ENCODE assay signal across 32 cellular contexts in genomic region chr1:11142618-11143391, GRCh38. TPM values are rescaled to one million over a fixed set of nuclear protein-coding genes. Genes with fewer than 3 reads are reported as not detected.
DNase-seq lines count a peak whose midpoint lies in the region; ATAC-seq and TF ChIP-seq lines count a peak whose summit lies in the region.
"Had no signal": no experiment of that assay in that cellular context is flagged by ENCODE, and none has a peak within 500 bp of the region (broad histone marks: within the 10 kb centered on the region; RNA-seq: fewer than 3 reads in every experiment).

No MANE protein-coding gene starts in this region.

- peak overlapping the region; percentile 84 for H3K27ac Mint-ChIP-seq in activated T-cell treated with anti-CD3 and anti-CD28 coated beads, Interleukin-2, amount 50 U/mL, for 24 hours
- H3K27ac Mint-ChIP-seq in activated T-helper 1 cell treated with anti-CD3 and anti-CD28 coated beads, Interleukin-12 subunit alpha, Interleukin-12 subunit beta, Interleukin-2, Interleukin-4 antibody, amounts not matched to agents 30 ng/mL and 10 ng/mL and 1 ng/mL, durations not matched to agents 14 hours and 24 hours and 36 hours = peak overlapping the region; percentile 59
- peak overlapping the region; percentile 89 for H3K27ac Mint-ChIP-seq in stimulated activated effector memory CD8-positive, alpha-beta T cell treated with anti-CD3 and anti-CD28 coated beads, Interleukin-12 subunit alpha, Interleukin-12 subunit beta, amount 100 ng/mL, for 72 hours
- H3K27ac Mint-ChIP-seq: dendritic cell treated with granulocyte-macrophage colony-stimulating factor and Interleukin-4, amounts not matched to agents 40 ng/mL and 50 ng/mL, for 4 days; endodermal cell; stimulated activated memory B cell treated with anti-CD40 and anti-IgM and Interleukin-4, amounts not matched to agents 10 μg/mL and 1 μg/mL and 100 μg/mL, for 72 hours; T-helper 17 cell had no signal

- no peaks in the 10 kb centered on the region for H3K9me3 ChIP-seq in breast epithelium
- H3K9me3 ChIP-seq: thyroid gland had no signal

- no peak overlapping the region for H3K4me3 Mint-ChIP-seq in activated T-cell treated with anti-CD3 and anti-CD28 coated beads, Interleukin-2, amount 50 U/mL, for 24 hours
- no peak overlapping the region for H3K4me3 Mint-ChIP-seq in activated T-cell treated with anti-CD3 and anti-CD28 coated beads, Interleukin-2, amount 50 U/mL, for 4 hours
- H3K4me3 Mint-ChIP-seq in activated T-helper 1 cell treated with anti-CD3 and anti-CD28 coated beads, Interleukin-12 subunit alpha, Interleukin-12 subunit beta, Interleukin-2, Interleukin-4 antibody, amounts not matched to agents 30 ng/mL and 10 ng/mL and 1 ng/mL, durations not matched to agents 14 hours and 24 hours and 36 hours = no peak overlapping the region
- no peak overlapping the region for H3K4me3 Mint-ChIP-seq in stimulated activated effector memory CD8-positive, alpha-beta T cell treated with anti-CD3 and anti-CD28 coated beads, Interleukin-12 subunit alpha, Interleukin-12 subunit beta, amount 100 ng/mL, for 72 hours
- H3K4me3 Mint-ChIP-seq: activated naive CD4-positive, alpha-beta T cell treated with anti-CD3 and anti-CD28 coated beads, Interleukin-2, amount 10 ng/mL, durations not matched to agents 7 days and 5 days; central memory CD8-positive, alpha-beta T cell; dendritic cell treated with granulocyte-macrophage colony-stimulating factor and Interleukin-4, amounts not matched to agents 40 ng/mL and 50 ng/mL, for 4 days; endodermal cell; naive thymus-derived CD8-positive, alpha-beta T cell; stimulated activated memory B cell treated with anti-CD40 and anti-IgM and Interleukin-4, amounts not matched to agents 10 μg/mL and 1 μg/mL and 100 μg/mL, for 72 hours; T-helper 17 cell had no signal

- H3K4me1 ChIP-seq in breast epithelium = peaks cover 0 to 7% of the 10 kb centered on the region in 2 donors
- H3K4me1 ChIP-seq: thyroid gland had no signal

- H3K36me3 ChIP-seq in breast epithelium = no peaks in the 10 kb centered on the region

- H3K36me3 Mint-ChIP-seq in activated T-cell treated with anti-CD3 and anti-CD28 coated beads, Interleukin-2, amount 50 U/mL, for 24 hours (ENCODE audit: low read depth) = peaks cover 89% of the 10 kb centered on the region
- H3K36me3 Mint-ChIP-seq in activated T-cell treated with anti-CD3 and anti-CD28 coated beads, Interleukin-2, amount 50 U/mL, for 4 hours (ENCODE audit: insufficient read depth) = peaks cover 34% of the 10 kb centered on the region
- peaks cover 33% of the 10 kb centered on the region for H3K36me3 Mint-ChIP-seq in activated T-helper 1 cell treated with anti-CD3 and anti-CD28 coated beads, Interleukin-12 subunit alpha, Interleukin-12 subunit beta, Interleukin-2, Interleukin-4 antibody, amounts not matched to agents 30 ng/mL and 10 ng/mL and 1 ng/mL, durations not matched to agents 14 hours and 24 hours and 36 hours (ENCODE audit: low read depth)
- peaks cover 67% of the 10 kb centered on the region for H3K36me3 Mint-ChIP-seq in stimulated activated effector memory CD8-positive, alpha-beta T cell treated with anti-CD3 and anti-CD28 coated beads, Interleukin-12 subunit alpha, Interleukin-12 subunit beta, amount 100 ng/mL, for 72 hours

- no peak overlapping the region for H3K4me3 ChIP-seq in breast epithelium
- H3K4me3 ChIP-seq: PC-9, thyroid gland had no signal

- H3K4me1 Mint-ChIP-seq in activated T-cell treated with anti-CD3 and anti-CD28 coated beads, Interleukin-2, amount 50 U/mL, for 24 hours (ENCODE audit: low read depth) = peaks cover 24% of the 10 kb centered on the region
- H3K4me1 Mint-ChIP-seq in activated T-cell treated with anti-CD3 and anti-CD28 coated beads, Interleukin-2, amount 50 U/mL, for 4 hours (ENCODE audit: low read depth) = peaks cover 5% of the 10 kb centered on the region
- peaks cover 23% of the 10 kb centered on the region for H3K4me1 Mint-ChIP-seq in activated T-helper 1 cell treated with anti-CD3 and anti-CD28 coated beads, Interleukin-12 subunit alpha, Interleukin-12 subunit beta, Interleukin-2, Interleukin-4 antibody, amounts not matched to agents 30 ng/mL and 10 ng/mL and 1 ng/mL, durations not matched to agents 14 hours and 24 hours and 36 hours (ENCODE audit: low read depth)
- peaks cover 7% of the 10 kb centered on the region for H3K4me1 Mint-ChIP-seq in stimulated activated effector memory CD8-positive, alpha-beta T cell treated with anti-CD3 and anti-CD28 coated beads, Interleukin-12 subunit alpha, Interleukin-12 subunit beta, amount 100 ng/mL, for 72 hours
- H3K4me1 Mint-ChIP-seq: activated naive CD4-positive, alpha-beta T cell treated with anti-CD3 and anti-CD28 coated beads, Interleukin-2, amount 10 ng/mL, durations not matched to agents 7 days and 5 days; central memory CD8-positive, alpha-beta T cell; endodermal cell; naive thymus-derived CD8-positive, alpha-beta T cell; stimulated activated memory B cell treated with anti-CD40 and anti-IgM and Interleukin-4, amounts not matched to agents 10 μg/mL and 1 μg/mL and 100 μg/mL, for 72 hours; T-helper 17 cell had no signal

- TF ChIP-seq POLR2A in breast epithelium (IDR thresholded peaks at IDR 0.05) = no peak

- no peaks in the 10 kb centered on the region for H3K27me3 ChIP-seq in breast epithelium
- H3K27me3 ChIP-seq: thyroid gland had no signal

- no peak for ATAC-seq in activated T-cell treated with anti-CD3 and anti-CD28 coated beads, Interleukin-2, amount 50 U/mL, for 4 hours
- ATAC-seq in stimulated activated effector memory CD8-positive, alpha-beta T cell treated with anti-CD3 and anti-CD28 coated beads, Interleukin-12 subunit alpha, Interleukin-12 subunit beta, amount 100 ng/mL, for 72 hours = no peak
- no peak for ATAC-seq in GM18907 (IDR thresholded peaks at IDR 0.05; ENCODE audit: unreplicated experiment)
- ATAC-seq: HCT116; naive thymus-derived CD8-positive, alpha-beta T cell; stimulated activated memory B cell treated with anti-CD40 and anti-IgM and Interleukin-4, amounts not matched to agents 10 μg/mL and 1 μg/mL and 100 μg/mL, for 72 hours; T-helper 17 cell had no signal

- no peak for DNase-seq in activated T-cell treated with anti-CD3 and anti-CD28 coated beads, Interleukin-2, amount 50 U/mL, for 24 hours
- no peak for DNase-seq in activated T-cell treated with anti-CD3 and anti-CD28 coated beads, Interleukin-2, amount 50 U/mL, for 4 hours
- no peak for DNase-seq in activated T-helper 1 cell treated with anti-CD3 and anti-CD28 coated beads, Interleukin-12 subunit alpha, Interleukin-12 subunit beta, Interleukin-2, Interleukin-4 antibody, amounts not matched to agents 30 ng/mL and 10 ng/mL and 1 ng/mL, durations not matched to agents 14 hours and 24 hours and 36 hours (ENCODE audit: low spot score)
- DNase-seq in breast epithelium (ENCODE audit: low spot score in 2 of 2) (no peak), NCI-H524 (lab: John Stamatoyannopoulos, UW) (no peak)
- no peak for DNase-seq in stimulated activated effector memory CD8-positive, alpha-beta T cell treated with anti-CD3 and anti-CD28 coated beads, Interleukin-12 subunit alpha, Interleukin-12 subunit beta, amount 100 ng/mL, for 72 hours (ENCODE audit: low spot score in 2 of 2)
- no peak for DNase-seq in stimulated activated CD4-positive, alpha-beta T cell treated with anti-CD3 and anti-CD28 coated beads, Interleukin-2, amount 100 ng/mL, for 48 hours
- DNase-seq: activated CD4-positive, alpha-beta T cell treated with anti-CD3 and anti-CD28 coated beads for 1 hour; activated naive CD4-positive, alpha-beta T cell treated with anti-CD3 and anti-CD28 coated beads, Interleukin-2, amount 10 ng/mL, durations not matched to agents 7 days and 5 days; activated T-cell treated with anti-CD3 and anti-CD28 coated beads, Interleukin-2, amount 50 U/mL, for 1 hour; DND-41; endodermal cell; GF-D8; head of caudate nucleus; islet precursor cell; Kasumi-1; naive thymus-derived CD8-positive, alpha-beta T cell; NCI-H1417 treated with DMSO at 0.1 percent for 48 hours; NCI-H2081; NCI-H226; NCI-H69; PC-9; SHP77; stimulated activated CD4-positive, alpha-beta T cell treated with anti-CD3 and anti-CD28 coated beads, Interleukin-15, amount 100 ng/mL, for 24 hours; T-helper 17 cell; thyroid gland had no signal

- no peak for TF ChIP-seq CTCF in breast epithelium (IDR thresholded peaks at IDR 0.05)

- H3K27me3 Mint-ChIP-seq in activated T-cell treated with anti-CD3 and anti-CD28 coated beads, Interleukin-2, amount 50 U/mL, for 24 hours = no peaks in the 10 kb centered on the region
- H3K27me3 Mint-ChIP-seq in activated T-cell treated with anti-CD3 and anti-CD28 coated beads, Interleukin-2, amount 50 U/mL, for 4 hours (ENCODE audit: low read depth) = no peaks in the 10 kb centered on the region
- H3K27me3 Mint-ChIP-seq in activated T-helper 1 cell treated with anti-CD3 and anti-CD28 coated beads, Interleukin-12 subunit alpha, Interleukin-12 subunit beta, Interleukin-2, Interleukin-4 antibody, amounts not matched to agents 30 ng/mL and 10 ng/mL and 1 ng/mL, durations not matched to agents 14 hours and 24 hours and 36 hours (ENCODE audit: insufficient read depth) = no peaks in the 10 kb centered on the region
- H3K27me3 Mint-ChIP-seq: activated naive CD4-positive, alpha-beta T cell treated with anti-CD3 and anti-CD28 coated beads, Interleukin-2, amount 10 ng/mL, durations not matched to agents 7 days and 5 days; central memory CD8-positive, alpha-beta T cell; dendritic cell treated with granulocyte-macrophage colony-stimulating factor and Interleukin-4, amounts not matched to agents 40 ng/mL and 50 ng/mL, for 4 days; naive thymus-derived CD8-positive, alpha-beta T cell; stimulated activated memory B cell treated with anti-CD40 and anti-IgM and Interleukin-4, amounts not matched to agents 10 μg/mL and 1 μg/mL and 100 μg/mL, for 72 hours; T-helper 17 cell had no signal

- intact Hi-C loops in activated T-helper 1 cell treated with anti-CD3 and anti-CD28 coated beads, Interleukin-12 subunit alpha, Interleukin-12 subunit beta, Interleukin-2, Interleukin-4 antibody, amounts not matched to agents 30 ng/mL and 10 ng/mL and 1 ng/mL, durations not matched to agents 14 hours and 24 hours and 36 hours (cut with micrococcal nuclease) = no loop called here
- intact Hi-C loops in breast epithelium (cut with DNase I; ENCODE audit: low total_unique reads) = no loop called here

- no peaks in the 10 kb centered on the region for H3K9me3 Mint-ChIP-seq in activated T-cell treated with anti-CD3 and anti-CD28 coated beads, Interleukin-2, amount 50 U/mL, for 24 hours
- no peaks in the 10 kb centered on the region for H3K9me3 Mint-ChIP-seq in activated T-cell treated with anti-CD3 and anti-CD28 coated beads, Interleukin-2, amount 50 U/mL, for 4 hours
- no peaks in the 10 kb centered on the region for H3K9me3 Mint-ChIP-seq in activated T-helper 1 cell treated with anti-CD3 and anti-CD28 coated beads, Interleukin-12 subunit alpha, Interleukin-12 subunit beta, Interleukin-2, Interleukin-4 antibody, amounts not matched to agents 30 ng/mL and 10 ng/mL and 1 ng/mL, durations not matched to agents 14 hours and 24 hours and 36 hours
- H3K9me3 Mint-ChIP-seq in stimulated activated effector memory CD8-positive, alpha-beta T cell treated with anti-CD3 and anti-CD28 coated beads, Interleukin-12 subunit alpha, Interleukin-12 subunit beta, amount 100 ng/mL, for 72 hours = no peaks in the 10 kb centered on the region
- H3K9me3 Mint-ChIP-seq: activated naive CD4-positive, alpha-beta T cell treated with anti-CD3 and anti-CD28 coated beads, Interleukin-2, amount 10 ng/mL, durations not matched to agents 7 days and 5 days; central memory CD8-positive, alpha-beta T cell; dendritic cell treated with granulocyte-macrophage colony-stimulating factor and Interleukin-4, amounts not matched to agents 40 ng/mL and 50 ng/mL, for 4 days; endodermal cell; naive thymus-derived CD8-positive, alpha-beta T cell; stimulated activated memory B cell treated with anti-CD40 and anti-IgM and Interleukin-4, amounts not matched to agents 10 μg/mL and 1 μg/mL and 100 μg/mL, for 72 hours had no signal

- peak overlapping the region; percentile 80 to 83 for H3K27ac ChIP-seq in breast epithelium
- H3K27ac ChIP-seq: PC-9 had no signal

RNA-seq across cellular contexts. Expression of gene EXOSC10, which starts 43.1 kb away (rescaled TPM):
- 10 to 100 TPM; 82.8 to 86.6 (median 85.1) TPM for total RNA-seq in activated T-cell treated with anti-CD3 and anti-CD28 coated beads, Interleukin-2, amount 50 U/mL, for 4 hours
- 93.5 and 103 TPM in 2 replicates for total RNA-seq in activated T-helper 1 cell treated with anti-CD3 and anti-CD28 coated beads, Interleukin-12 subunit alpha, Interleukin-12 subunit beta, Interleukin-2, Interleukin-4 antibody, amounts not matched to agents 30 ng/mL and 10 ng/mL and 1 ng/mL, durations not matched to agents 14 hours and 24 hours and 36 hours
- 10 to 100 TPM; 57.9 to 97.6 (median 77.7) TPM for total RNA-seq in breast epithelium

RNA-seq across cellular contexts. Expression of gene ANGPTL7, which starts 46.4 kb away (rescaled TPM):
- not detected for total RNA-seq in activated T-cell treated with anti-CD3 and anti-CD28 coated beads, Interleukin-2, amount 50 U/mL, for 4 hours
- total RNA-seq in activated T-helper 1 cell treated with anti-CD3 and anti-CD28 coated beads, Interleukin-12 subunit alpha, Interleukin-12 subunit beta, Interleukin-2, Interleukin-4 antibody, amounts not matched to agents 30 ng/mL and 10 ng/mL and 1 ng/mL, durations not matched to agents 14 hours and 24 hours and 36 hours = not detected in 2 replicates
- total RNA-seq in breast epithelium = 10 to 100 TPM in 2 of 3 donors, 1 to 10 TPM in 1; 6.6 to 30.3 (median 20.0) TPM
- total RNA-seq: endodermal cell; fibroblast of villous mesenchyme; naive thymus-derived CD8-positive, alpha-beta T cell; PC-9; T-helper 17 cell had no signal
